ENCODE assay signal across 8 cellular contexts in the genomic region with DNA sequence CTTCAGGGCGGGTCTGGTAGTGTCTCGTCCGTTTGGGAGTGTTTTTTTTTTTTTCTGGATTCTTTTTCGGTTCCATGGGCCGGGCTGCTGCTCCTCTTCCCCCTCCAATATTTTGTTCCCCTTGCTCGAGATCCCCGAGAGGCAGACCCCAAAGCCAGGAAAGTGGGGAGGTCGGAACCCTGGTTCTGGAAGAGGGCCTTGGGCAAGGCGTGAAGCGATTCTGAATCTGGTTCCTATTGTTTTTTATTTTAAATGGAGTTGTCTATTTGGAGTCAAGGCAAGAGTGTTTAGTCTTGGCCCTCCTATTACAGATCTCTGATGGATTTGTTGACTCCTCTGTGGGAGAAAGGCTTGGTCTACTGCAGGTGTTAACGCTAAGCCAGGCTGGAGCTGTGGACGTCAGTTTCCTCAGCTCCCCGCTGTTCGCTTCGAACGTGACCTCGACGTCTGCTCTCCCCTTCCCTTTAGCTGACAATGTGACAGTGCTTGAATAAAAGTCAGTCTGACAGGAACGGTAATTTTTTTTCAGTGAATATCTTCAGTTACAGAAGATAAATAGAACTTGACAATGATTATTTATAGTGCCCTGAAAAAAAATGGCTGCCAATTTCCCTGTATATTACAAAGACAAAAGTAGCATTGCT. TPM values are rescaled to one million over a fixed set of nuclear protein-coding genes. Genes with fewer than 3 reads are reported as not detected.
DNase-seq lines count a peak whose midpoint lies in the region; ATAC-seq and TF ChIP-seq lines count a peak whose summit lies in the region.

No MANE protein-coding gene starts in this region.

- DNase-seq in NCI-H2196 (lab: John Stamatoyannopoulos, UW; ENCODE audit: unreplicated experiment) (peak; percentile 30), NCI-H2196 treated with DMSO at 0.1 percent for 48 hours (lab: John Stamatoyannopoulos, UW; ENCODE audit: unreplicated experiment) (no peak), NCI-H2227 (lab: John Stamatoyannopoulos, UW; ENCODE audit: unreplicated experiment) (peak; percentile 61), epithelial cell of proximal tubule (ENCODE audit: low read depth) (no peak), substantia nigra (lab: John Stamatoyannopoulos, UW) (peak in 23 of 49 donors; percentile 5 to 59 (median 34))
- peak; percentile 68 for DNase-seq in activated CD8-positive, alpha-beta memory T cell treated with anti-CD3 and anti-CD28 coated beads for 24 hours

- H3K36me3 ChIP-seq in muscle layer of duodenum (ENCODE audit: control insufficient read depth in 1 of 2, insufficient read depth in 2 of 2, low read length in 2 of 2) = peaks cover 0 to 7% of the 10 kb centered on the region in 2 donors

- no peaks in the 10 kb centered on the region for H3K27me3 ChIP-seq in muscle layer of duodenum (ENCODE audit: low read depth, low read length)

- TF ChIP-seq CTCF in epithelial cell of proximal tubule (conservative IDR thresholded peaks at IDR 0.05; ENCODE audit: low read depth, low read length) = no peak

- peak overlapping the region; percentile 92 for H3K4me3 ChIP-seq in epithelial cell of proximal tubule (ENCODE audit: low read depth, low read length)
- H3K4me3 ChIP-seq in muscle layer of duodenum (ENCODE audit: low read depth in 1 of 2, low read length in 2 of 2) = peak overlapping the region; percentile 74 to 96

- ATAC-seq in GM21447 (IDR thresholded peaks at IDR 0.05; ENCODE audit: unreplicated experiment) = no peak

- H3K27ac ChIP-seq in muscle layer of duodenum (ENCODE audit: low read length) = peak overlapping the region; percentile 100
- peak overlapping the region; percentile 99 for H3K27ac ChIP-seq in substantia nigra (ENCODE audit: low read depth, low read length, poor library complexity, severe bottlenecking)

- no peaks in the 10 kb centered on the region for H3K9me3 ChIP-seq in muscle layer of duodenum (ENCODE audit: control insufficient read depth in 1 of 2, low read length in 2 of 2)

- H3K4me1 ChIP-seq in muscle layer of duodenum (ENCODE audit: control insufficient read depth in 1 of 2, insufficient read depth in 2 of 2, low read length in 2 of 2) = peaks cover 3 to 4% of the 10 kb centered on the region in 2 donors

RNA-seq across cellular contexts. Expression of a gene that starts 0.7 kb away (rescaled TPM):
- total RNA-seq in epithelial cell of proximal tubule = 2.1 and 2.2 TPM in 2 replicates

RNA-seq across cellular contexts. Expression of a gene that starts 52.4 kb away (rescaled TPM):
- 18.7 and 37.6 TPM in 2 replicates for total RNA-seq in epithelial cell of proximal tubule

Comparison
In these comparisons a context has a peak if more than half of its experiments do, and no peak if none do; other contexts are left out.
1. DNase-seq: peak in NCI-H2196 (single experiment), NCI-H2227 (single experiment) and activated CD8-positive, alpha-beta memory T cell treated with anti-CD3 and anti-CD28 coated beads for 24 hours (single experiment); none in NCI-H2196 treated with DMSO at 0.1 percent for 48 hours (single experiment) and epithelial cell of proximal tubule (single experiment).